Comparison of ENCODE assay signal across 8 cellular contexts in genomic region chr11:61967177-61967923, GRCh38. TPM values are rescaled to one million over a fixed set of nuclear protein-coding genes. Genes with fewer than 3 reads are reported as not detected.
A peak's percentile ranks its signal among the peaks of the same experiment; 100 is the strongest.
DNase-seq lines count a peak whose midpoint lies in the region; ATAC-seq and TF ChIP-seq lines count a peak whose summit lies in the region.

Gene FTH1, minus strand, starts transcription at chr11:61967634. Its CDS starts 209 bp downstream, at chr11:61967425.

- CTCF ChIA-PET in AG04450 (lab: Charles Lee): interaction anchor here (0.6 to 14.7 kb wide), 5 partner anchors 18 to 141 kb away, joined by 3 to 135 read pairs (median 10); no protein-coding TSS in a partner anchor

- peak; percentile 36 for ATAC-seq in HG03196 (IDR thresholded peaks at IDR 0.05; ENCODE audit: unreplicated experiment)

- no peaks in the 10 kb centered on the region for H3K27me3 Mint-ChIP-seq in chondrocyte (ENCODE audit: low read depth)

- H3K4me1 Mint-ChIP-seq in chondrocyte (ENCODE audit: low read depth): peaks cover 78% of the 10 kb centered on the region

- peak within 1 kb of the TSS; percentile 97 for H3K27ac Mint-ChIP-seq in chondrocyte (ENCODE audit: unreplicated experiment)

- peak; percentile 77 for DNase-seq in AG04450 (ENCODE audit: low read depth, low spot score)
- DNase-seq in NCI-H345 treated with DMSO at 0.1 percent for 48 hours (lab: John Stamatoyannopoulos, UW; ENCODE audit: unreplicated experiment): peak; percentile 72
- DNase-seq in activated CD4-positive, alpha-beta T cell treated with anti-CD3 and anti-CD28 coated beads for 24 hours (ENCODE audit: low read depth in 2 of 2): peak; percentile 76
- no peak for DNase-seq in chondrocyte (ENCODE audit: low spot score)
- DNase-seq in kidney glomerular epithelial cell (lab: John Stamatoyannopoulos, UW): peak; percentile 82
- peak; percentile 68 to 85 for DNase-seq in stimulated activated CD4-positive, alpha-beta T cell treated with anti-CD3 and anti-CD28 coated beads, Interleukin-1b, Interleukin-23, amount 100 ng/mL, for 1 hour (ENCODE audit: low read depth in 2 of 2)

- in situ Hi-C loops in GM18951 (cut with MboI; ENCODE audit: low sequenced_read_pairs, unreplicated experiment): no loop called here

- H3K9me3 Mint-ChIP-seq in chondrocyte (ENCODE audit: low read depth): no peaks in the 10 kb centered on the region

- peak within 1 kb of the TSS; percentile 88 for H3K27ac ChIP-seq in AG04450 (ENCODE audit: low read depth, low read length)

- H3K27me3 ChIP-seq in AG04450 (ENCODE audit: control insufficient read depth, insufficient read depth, low read length): no peaks in the 10 kb centered on the region

- H3K9me3 ChIP-seq in AG04450 (ENCODE audit: control insufficient read depth, insufficient read depth, low read length): peaks cover 5% of the 10 kb centered on the region; the same call in 1 of the 2 replicates

- TF ChIP-seq CTCF in AG04450 (IDR thresholded peaks at IDR 0.05; ENCODE audit: low read depth, low read length) (no peak), chondrocyte (IDR thresholded peaks at IDR 0.05) (no peak)

- H3K4me3 ChIP-seq in AG04450 (ENCODE audit: low read depth, low read length): peak within 1 kb of the TSS; percentile 100

- peaks cover 28% of the 10 kb centered on the region for H3K36me3 Mint-ChIP-seq in chondrocyte (ENCODE audit: low read depth)

- H3K4me3 Mint-ChIP-seq in chondrocyte (ENCODE audit: unreplicated experiment): peak within 1 kb of the TSS; percentile 91

- POLR2A ChIA-PET in AG04450 (lab: Yijun Ruan, JAX): interaction anchor here (0.5 to 3.2 kb wide), 32 partner anchors 11 to 1694 kb away, joined by 3 to 37 read pairs (median 4); partner anchors contain the start of gene BEST1

- TF ChIP-seq POLR2A in GM18951 (IDR thresholded peaks at IDR 0.05; ENCODE audit: extremely low read depth, insufficient read depth, insufficient read length): peak; percentile 92

RNA-seq across cellular contexts. Expression of gene FTH1, which starts in this region (rescaled TPM):
- polyA plus RNA-seq in AG04450 (2011; rRNA removed): 3,294 and 4,220 TPM in 2 replicates
- 1,880 and 1,982 TPM in 2 replicates for polyA minus RNA-seq in AG04450 (2011; rRNA and poly(A)+ RNA removed)
- 3,793 to 4,450 TPM (median 3,807 TPM) in 3 replicates for total RNA-seq in chondrocyte
